In the genomic region with DNA sequence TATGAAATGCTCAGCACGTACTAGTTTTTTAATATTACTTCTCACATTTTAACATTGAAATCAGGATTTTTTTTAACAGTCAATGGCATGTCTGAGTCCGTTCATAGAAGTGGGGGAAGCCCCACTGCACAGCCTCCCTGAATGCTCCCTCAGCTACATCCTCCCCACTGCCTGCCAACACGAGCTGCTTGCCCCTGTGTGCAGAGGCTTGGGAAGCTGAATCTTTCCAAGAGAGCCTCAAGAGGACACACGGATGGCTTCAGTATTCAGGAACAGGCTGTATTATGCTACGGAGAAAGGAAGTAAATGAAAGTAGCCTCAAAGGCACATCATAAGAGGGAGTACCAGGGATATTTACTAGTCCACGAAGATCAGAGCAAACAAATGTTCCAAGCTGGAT, we compare ENCODE assay signal across 18 cellular contexts.
A peak's percentile ranks its signal among the peaks of the same experiment; 100 is the strongest.
DNase-seq lines count a peak whose midpoint lies in the region; ATAC-seq lines count a peak whose summit lies in the region.
"Had no signal": no experiment of that assay in that cellular context is flagged by ENCODE, and none has a peak within 500 bp of the region (broad histone marks: within the 10 kb centered on the region; RNA-seq: fewer than 3 reads in every experiment).

No MANE protein-coding gene starts in this region.

- DNase-seq in Ammon's horn (ENCODE audit: low spot score) (peak; percentile 35), adipocyte (ENCODE audit: low read depth) (no peak), left ventricle myocardium superior (peak; percentile 50), pons (ENCODE audit: low spot score) (peak; percentile 20), kidney glomerular epithelial cell (lab: John Stamatoyannopoulos, UW) (no peak), NCI-H146 (lab: John Stamatoyannopoulos, UW) (no peak), iPS-NIHi11 (ENCODE audit: low spot score) (no peak)
- DNase-seq: ACHN; BE2C; CD8-positive, alpha-beta T cell; COR-L47; DMS153; DMS79 treated with DMSO at 0.1 percent for 48 hours; EL; GDM1; H7 had no signal

- ATAC-seq in left ventricle myocardium superior, result peak; percentile 64
- ATAC-seq in HG02571 (IDR thresholded peaks at IDR 0.05; ENCODE audit: unreplicated experiment), result no peak
- ATAC-seq: CD8-positive, alpha-beta T cell; GM23338 had no signal

- peak overlapping the region; percentile 36 for H3K9ac ChIP-seq in adipocyte (ENCODE audit: low read length)

- no peaks in the 10 kb centered on the region for H3K27me3 ChIP-seq in adipocyte (replicated peaks; ENCODE audit: control insufficient read depth, insufficient read depth, low read length)
- H3K27me3 ChIP-seq: BE2C had no signal

- peaks cover 44% of the 10 kb centered on the region for H3K4me1 ChIP-seq in adipocyte (ENCODE audit: control insufficient read depth, insufficient read depth, low read length)
- H3K4me1 ChIP-seq: BE2C had no signal

- H3K4me3 ChIP-seq in adipocyte (ENCODE audit: low read length), result no peak overlapping the region
- H3K4me3 ChIP-seq: GM23338 had no signal

- intact Hi-C loops in left ventricle myocardium superior (cut with micrococcal nuclease), result no loop called here

- no peaks in the 10 kb centered on the region for H3K36me3 ChIP-seq in adipocyte (ENCODE audit: control insufficient read depth, insufficient read depth, low read length, severe bottlenecking)
- H3K36me3 ChIP-seq: BE2C had no signal

- H3K9me3 ChIP-seq in adipocyte (ENCODE audit: control insufficient read depth, low read length), result no peaks in the 10 kb centered on the region
- H3K9me3 ChIP-seq: BE2C had no signal

Comparison
In these comparisons a context has a peak if more than half of its experiments do, and no peak if none do; other contexts are left out.
1. DNase-seq: peak in Ammon's horn (single experiment), left ventricle myocardium superior (single experiment) and pons (single experiment); none in adipocyte (single experiment), kidney glomerular epithelial cell (single experiment), NCI-H146 (single experiment) and iPS-NIHi11 (single experiment).